ENCODE assay signal across 18 cellular contexts in the genomic region with DNA sequence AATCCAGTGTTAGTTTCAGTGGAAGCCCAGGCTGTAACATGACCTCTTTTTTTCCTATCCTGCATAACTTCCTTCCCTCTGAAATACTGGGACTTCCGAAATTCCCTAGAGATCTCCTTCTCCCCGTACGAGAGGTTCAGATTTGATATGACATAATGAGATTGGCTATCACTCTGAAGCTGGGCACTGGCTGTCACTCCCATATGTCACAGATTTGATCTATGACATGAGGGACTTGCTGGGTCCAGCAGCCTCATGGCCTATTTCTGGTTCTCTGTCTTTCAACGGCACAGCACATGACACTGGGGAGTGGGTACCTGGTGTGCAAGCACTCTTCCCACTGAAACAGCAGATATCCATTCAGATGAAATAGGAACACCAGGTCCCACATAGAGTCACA. TPM values are rescaled to one million over a fixed set of nuclear protein-coding genes. Genes with fewer than 3 reads are reported as not detected.
"Had no signal": no experiment of that assay in that cellular context is flagged by ENCODE, and none has a peak within 500 bp of the region (broad histone marks: within the 10 kb centered on the region; RNA-seq: fewer than 3 reads in every experiment).

No MANE protein-coding gene starts in this region.

- H3K36me3 ChIP-seq: pancreas, thoracic aorta had no signal

- H3K4me3 Mint-ChIP-seq: activated CD4-positive, alpha-beta T cell treated with anti-CD3 and anti-CD28 coated beads, Interleukin-2, amount 10 ng/mL, durations not matched to agents 7 days and 5 days; activated CD8-positive, alpha-beta T cell treated with anti-CD3 and anti-CD28 coated beads, Interleukin-2, amount 10 ng/mL, durations not matched to agents 7 days and 5 days; activated T-cell treated with anti-CD3 and anti-CD28 coated beads, Interleukin-2, amount 50 U/mL, for 24 hours; stimulated activated naive B cell treated with anti-CD40 and anti-IgM and Interleukin-4, amounts not matched to agents 10 μg/mL and 1 μg/mL and 100 μg/mL, for 72 hours had no signal

- DNase-seq: activated CD4-positive, alpha-beta T cell treated with anti-CD3 and anti-CD28 coated beads, Interleukin-2, amount 10 ng/mL, durations not matched to agents 7 days and 5 days; activated CD8-positive, alpha-beta T cell treated with anti-CD3 and anti-CD28 coated beads, Interleukin-2, amount 10 ng/mL, durations not matched to agents 7 days and 5 days; activated naive CD4-positive, alpha-beta T cell treated with Interleukin-2 at 50 U/mL for 16 hours; activated T-cell treated with anti-CD3 and anti-CD28 coated beads, Interleukin-2, amount 50 U/mL, for 24 hours; erythroblast; foreskin melanocyte; head of caudate nucleus; stimulated activated naive B cell treated with anti-CD40 and anti-IgM and Interleukin-4, amounts not matched to agents 10 μg/mL and 1 μg/mL and 100 μg/mL, for 72 hours; T-helper 9 cell had no signal

- H3K27ac ChIP-seq: body of pancreas, pancreas, thoracic aorta had no signal

- ATAC-seq: activated CD8-positive, alpha-beta T cell treated with anti-CD3 and anti-CD28 coated beads, Interleukin-2, amount 10 ng/mL, durations not matched to agents 7 days and 5 days; left ventricle myocardium superior; stimulated activated naive B cell treated with anti-CD40 and anti-IgM and Interleukin-4, amounts not matched to agents 10 μg/mL and 1 μg/mL and 100 μg/mL, for 72 hours had no signal

- H3K27ac Mint-ChIP-seq: activated CD4-positive, alpha-beta T cell treated with anti-CD3 and anti-CD28 coated beads, Interleukin-2, amount 10 ng/mL, durations not matched to agents 7 days and 5 days; activated CD8-positive, alpha-beta T cell treated with anti-CD3 and anti-CD28 coated beads, Interleukin-2, amount 10 ng/mL, durations not matched to agents 7 days and 5 days; activated T-cell treated with anti-CD3 and anti-CD28 coated beads, Interleukin-2, amount 50 U/mL, for 24 hours; activated T-helper 2 cell treated with anti-CD3 and anti-CD28 coated beads, Interferon-gamma antibody, Interleukin-2, Interleukin-4, amounts not matched to agents 10 μg/mL and 5 μg/mL and 100 μg/mL, durations not matched to agents 14 hours and 24 hours and 36 hours; endodermal cell; stimulated activated naive B cell treated with anti-CD40 and anti-IgM and Interleukin-4, amounts not matched to agents 10 μg/mL and 1 μg/mL and 100 μg/mL, for 72 hours had no signal

- H3K27me3 ChIP-seq: body of pancreas, pancreas had no signal

- H3K36me3 Mint-ChIP-seq: stimulated activated naive B cell treated with anti-CD40 and anti-IgM and Interleukin-4, amounts not matched to agents 10 μg/mL and 1 μg/mL and 100 μg/mL, for 72 hours had no signal

- H3K9me3 Mint-ChIP-seq: activated CD4-positive, alpha-beta T cell treated with anti-CD3 and anti-CD28 coated beads, Interleukin-2, amount 10 ng/mL, durations not matched to agents 7 days and 5 days; activated T-cell treated with anti-CD3 and anti-CD28 coated beads, Interleukin-2, amount 50 U/mL, for 24 hours; activated T-helper 2 cell treated with anti-CD3 and anti-CD28 coated beads, Interferon-gamma antibody, Interleukin-2, Interleukin-4, amounts not matched to agents 10 μg/mL and 5 μg/mL and 100 μg/mL, durations not matched to agents 14 hours and 24 hours and 36 hours; endodermal cell; stimulated activated naive B cell treated with anti-CD40 and anti-IgM and Interleukin-4, amounts not matched to agents 10 μg/mL and 1 μg/mL and 100 μg/mL, for 72 hours had no signal

- H3K9me3 ChIP-seq: body of pancreas, pancreas, thoracic aorta had no signal

- H3K4me1 Mint-ChIP-seq: activated CD4-positive, alpha-beta T cell treated with anti-CD3 and anti-CD28 coated beads, Interleukin-2, amount 10 ng/mL, durations not matched to agents 7 days and 5 days; stimulated activated naive B cell treated with anti-CD40 and anti-IgM and Interleukin-4, amounts not matched to agents 10 μg/mL and 1 μg/mL and 100 μg/mL, for 72 hours had no signal

RNA-seq across cellular contexts. Expression of a gene that starts 36.7 kb away (rescaled TPM):
- total RNA-seq: activated CD4-positive, alpha-beta T cell treated with anti-CD3 and anti-CD28 coated beads, Interleukin-2, amount 10 ng/mL, durations not matched to agents 7 days and 5 days; activated CD8-positive, alpha-beta T cell treated with anti-CD3 and anti-CD28 coated beads, Interleukin-2, amount 10 ng/mL, durations not matched to agents 7 days and 5 days; activated T-helper 2 cell treated with anti-CD3 and anti-CD28 coated beads, Interferon-gamma antibody, Interleukin-2, Interleukin-4, amounts not matched to agents 10 μg/mL and 5 μg/mL and 100 μg/mL, durations not matched to agents 14 hours and 24 hours and 36 hours; body of pancreas; dermis microvascular lymphatic vessel endothelial cell; kidney epithelial cell; left ventricle myocardium superior; pancreas; thoracic aorta; ureter had no signal

RNA-seq across cellular contexts. Expression of a gene that starts 42.9 kb away (rescaled TPM):
- total RNA-seq: activated CD4-positive, alpha-beta T cell treated with anti-CD3 and anti-CD28 coated beads, Interleukin-2, amount 10 ng/mL, durations not matched to agents 7 days and 5 days; activated CD8-positive, alpha-beta T cell treated with anti-CD3 and anti-CD28 coated beads, Interleukin-2, amount 10 ng/mL, durations not matched to agents 7 days and 5 days; activated T-helper 2 cell treated with anti-CD3 and anti-CD28 coated beads, Interferon-gamma antibody, Interleukin-2, Interleukin-4, amounts not matched to agents 10 μg/mL and 5 μg/mL and 100 μg/mL, durations not matched to agents 14 hours and 24 hours and 36 hours; body of pancreas; dermis microvascular lymphatic vessel endothelial cell; endodermal cell; kidney epithelial cell; thoracic aorta; ureter had no signal
- polyA plus RNA-seq: pancreas had no signal

RNA-seq across cellular contexts. Expression of a gene that starts 53.3 kb away (rescaled TPM):
- total RNA-seq: activated CD4-positive, alpha-beta T cell treated with anti-CD3 and anti-CD28 coated beads, Interleukin-2, amount 10 ng/mL, durations not matched to agents 7 days and 5 days; activated CD8-positive, alpha-beta T cell treated with anti-CD3 and anti-CD28 coated beads, Interleukin-2, amount 10 ng/mL, durations not matched to agents 7 days and 5 days; activated T-helper 2 cell treated with anti-CD3 and anti-CD28 coated beads, Interferon-gamma antibody, Interleukin-2, Interleukin-4, amounts not matched to agents 10 μg/mL and 5 μg/mL and 100 μg/mL, durations not matched to agents 14 hours and 24 hours and 36 hours; body of pancreas; left ventricle myocardium superior; ureter had no signal
